In genomic region chr21:28991861-28992525, GRCh38 we compare ENCODE assay signal across 8 cellular contexts. TPM values are rescaled to one million over a fixed set of nuclear protein-coding genes. Genes with fewer than 3 reads are reported as not detected.
DNase-seq lines count a peak whose midpoint lies in the region; ATAC-seq and TF ChIP-seq lines count a peak whose summit lies in the region.

No MANE protein-coding gene starts in this region.

- peaks cover 0 to 20% (median 0%) of the 10 kb centered on the region in 3 donors for H3K36me3 Mint-ChIP-seq in naive thymus-derived CD8-positive, alpha-beta T cell

- TF ChIP-seq CTCF in AG04450 (IDR thresholded peaks at IDR 0.05; ENCODE audit: low read depth, low read length): no peak
- no peak for TF ChIP-seq CTCF in PC-3 (conservative IDR thresholded peaks at IDR 0.05; ENCODE audit: low read depth, low read length)

- peak overlapping the region; percentile 79 for H3K9ac ChIP-seq in PC-3 (ENCODE audit: low read length)
- peak overlapping the region; percentile 87 for H3K9ac ChIP-seq in endocrine pancreas (ENCODE audit: control insufficient read depth, insufficient read depth, low read length)

- peak overlapping the region; percentile 98 for H3K4me3 ChIP-seq in AG04450 (ENCODE audit: low read depth, low read length)
- H3K4me3 ChIP-seq in PC-3 (ENCODE audit: low read length): peak overlapping the region; percentile 83
- H3K4me3 ChIP-seq in endocrine pancreas (ENCODE audit: control insufficient read depth, insufficient read depth, low read length): peak overlapping the region; percentile 87

- POLR2A ChIA-PET in AG04450 (lab: Yijun Ruan, JAX): interaction anchor here (1.2 to 1.8 kb wide), 3 partner anchors 11 to 33 kb away, joined by 4 to 41 read pairs (median 7); no protein-coding TSS in a partner anchor
- POLR2A ChIA-PET in PC-3 (lab: Charles Lee; ENCODE audit: unreplicated experiment): interaction anchor here (0.6 to 1.3 kb wide), 3 partner anchors 11 to 1820 kb away, joined by 5 to 9 read pairs (median 9); no protein-coding TSS in a partner anchor
- POLR2A ChIA-PET in naive thymus-derived CD8-positive, alpha-beta T cell (lab: Charles Lee): interaction anchor here (0.9 to 4.6 kb wide), 9 partner anchors 11 to 307 kb away, joined by 3 to 130 read pairs (median 14); partner anchors contain the start of genes BACH1, CCT8, RWDD2B and USP16

- peak overlapping the region; percentile 79 for H2AFZ ChIP-seq in PC-3 (ENCODE audit: low read length)

- ATAC-seq in GM21526 (IDR thresholded peaks at IDR 0.05; ENCODE audit: low FRiP score, unreplicated experiment) (peak; percentile 7), PC-3 (peak; percentile 11), HG03135 (IDR thresholded peaks at IDR 0.05; ENCODE audit: unreplicated experiment) (no peak)
- no peak for ATAC-seq in naive thymus-derived CD8-positive, alpha-beta T cell

- H3K27ac ChIP-seq in AG04450 (ENCODE audit: low read depth, low read length) (peak overlapping the region; percentile 74), PC-3 (ENCODE audit: low read length) (peak overlapping the region; percentile 38)

- H3K9me3 ChIP-seq in AG04450 (ENCODE audit: control insufficient read depth, insufficient read depth, low read length): no peaks in the 10 kb centered on the region
- no peaks in the 10 kb centered on the region for H3K9me3 ChIP-seq in PC-3 (ENCODE audit: low read length)
- no peaks in the 10 kb centered on the region for H3K9me3 ChIP-seq in endocrine pancreas (ENCODE audit: control insufficient read depth, low read length)

- BruUV-seq in PC-3 (replicated peaks; lab: Mats Ljungman, UMichigan): TSS peak; percentile 49

- no peaks in the 10 kb centered on the region for H3K9me3 Mint-ChIP-seq in naive thymus-derived CD8-positive, alpha-beta T cell

- H3K4me1 Mint-ChIP-seq in naive thymus-derived CD8-positive, alpha-beta T cell: peaks cover 14 to 51% (median 40%) of the 10 kb centered on the region in 4 donors

- peaks cover 23% of the 10 kb centered on the region for H3K4me1 ChIP-seq in PC-3 (ENCODE audit: insufficient read depth, low read length)
- H3K4me1 ChIP-seq in endocrine pancreas (ENCODE audit: control insufficient read depth, insufficient read depth, low read length): peaks cover 7% of the 10 kb centered on the region

- intact Hi-C loops in PC-3 (cut with micrococcal nuclease): loop anchor here (2.0 kb wide), 1 partner anchor 33 kb away; the partner anchor contains the start of gene USP16

- peak overlapping the region; percentile 94 to 99 (median 98) for H3K27ac Mint-ChIP-seq in naive thymus-derived CD8-positive, alpha-beta T cell

- H4K20me1 ChIP-seq in PC-3 (ENCODE audit: low read length): no peaks in the 10 kb centered on the region

- H3F3A ChIP-seq in PC-3 (ENCODE audit: low read length, unreplicated experiment): no peaks in the 10 kb centered on the region

- no peaks in the 10 kb centered on the region for H3K27me3 Mint-ChIP-seq in naive thymus-derived CD8-positive, alpha-beta T cell

- peak overlapping the region; percentile 97 for H3K4me2 ChIP-seq in PC-3 (ENCODE audit: low read length)

- H3K9me2 ChIP-seq in PC-3 (replicated peaks; ENCODE audit: low read length): no peaks in the 10 kb centered on the region

- H3K27me3 ChIP-seq in AG04450 (ENCODE audit: control insufficient read depth, insufficient read depth, low read length) (no peaks in the 10 kb centered on the region), PC-3 (ENCODE audit: low read length) (no peaks in the 10 kb centered on the region), endocrine pancreas (ENCODE audit: control insufficient read depth, insufficient read depth, low read length) (no peaks in the 10 kb centered on the region)

- CTCF ChIA-PET in AG04450 (lab: Charles Lee): no interaction called here
- CTCF ChIA-PET in PC-3 (lab: Charles Lee): no interaction called here

- peak overlapping the region; percentile 92 to 99 (median 98) for H3K4me3 Mint-ChIP-seq in naive thymus-derived CD8-positive, alpha-beta T cell

- DNase-seq in AG04450 (ENCODE audit: low read depth, low spot score) (no peak), PC-3 (no peak), activated gamma-delta T cell (lab: John Stamatoyannopoulos, UW) (no peak)
- no peak for DNase-seq in naive thymus-derived CD8-positive, alpha-beta T cell
- no peak for DNase-seq in stimulated activated CD4-positive, alpha-beta T cell treated with anti-CD3 and anti-CD28 coated beads, Interleukin-15, amount 100 ng/mL, for 24 hours

- H3K79me2 ChIP-seq in PC-3 (ENCODE audit: low read length): peaks cover 55% of the 10 kb centered on the region

- H3K36me3 ChIP-seq in PC-3 (ENCODE audit: low read depth, low read length): no peaks in the 10 kb centered on the region
- H3K36me3 ChIP-seq in endocrine pancreas (ENCODE audit: control insufficient read depth, insufficient read depth, low read length): no peaks in the 10 kb centered on the region

RNA-seq across cellular contexts. Expression of gene LTN1, which starts 0.7 kb away (rescaled TPM):
- 11.7 and 14.4 TPM in 2 replicates for polyA plus RNA-seq in AG04450 (2011; rRNA removed)
- 20.7 and 41.2 TPM in 2 replicates for polyA minus RNA-seq in AG04450 (2011; rRNA and poly(A)+ RNA removed)
- 16.4 and 21.0 TPM in 2 replicates for total RNA-seq in PC-3 (2014; rRNA removed)
- 10 to 100 TPM; 30.3 to 30.5 TPM for total RNA-seq in naive thymus-derived CD8-positive, alpha-beta T cell
- polyA plus RNA-seq in naive thymus-derived CD8-positive, alpha-beta T cell: 10 to 100 TPM; 12.0 to 14.1 (median 13.0) TPM

RNA-seq across cellular contexts. Expression of gene RWDD2B, which starts 27.2 kb away (rescaled TPM):
- polyA plus RNA-seq in AG04450 (2011; rRNA removed): 29.2 and 36.5 TPM in 2 replicates
- 12.0 and 17.4 TPM in 2 replicates for polyA minus RNA-seq in AG04450 (2011; rRNA and poly(A)+ RNA removed)
- total RNA-seq in PC-3 (2014; rRNA removed): 10.3 and 20.2 TPM in 2 replicates
- total RNA-seq in naive thymus-derived CD8-positive, alpha-beta T cell: 1 to 10 TPM; 6.2 to 8.6 TPM
- polyA plus RNA-seq in naive thymus-derived CD8-positive, alpha-beta T cell: 10 to 100 TPM; 12.0 to 15.7 (median 12.6) TPM

RNA-seq across cellular contexts. Expression of gene USP16, which starts 32.5 kb away (rescaled TPM):
- 22.7 and 35.6 TPM in 2 replicates for polyA plus RNA-seq in AG04450 (2011; rRNA removed)
- polyA minus RNA-seq in AG04450 (2011; rRNA and poly(A)+ RNA removed): 12.3 and 19.4 TPM in 2 replicates
- 21.2 and 24.1 TPM in 2 replicates for total RNA-seq in PC-3 (2014; rRNA removed)
- total RNA-seq in naive thymus-derived CD8-positive, alpha-beta T cell: 10 to 100 TPM; 62.0 to 62.6 TPM
- 10 to 100 TPM; 20.0 to 21.9 (median 20.6) TPM for polyA plus RNA-seq in naive thymus-derived CD8-positive, alpha-beta T cell

Comparison
In these comparisons a context has a peak if more than half of its experiments do, and no peak if none do; other contexts are left out.
1. ATAC-seq: peak in GM21526 (single experiment) and PC-3 (single experiment); none in naive thymus-derived CD8-positive, alpha-beta T cell (0 of 2) and HG03135 (single experiment).
2. Peak in every context shown above with its lines, with median percentiles within 50 percentile points of each other: H3K4me3 ChIP-seq.